9 cellular contexts compared by ENCODE assay signal in genomic region chr4:176150283-176150682, GRCh38. TPM values are rescaled to one million over a fixed set of nuclear protein-coding genes. Genes with fewer than 3 reads are reported as not detected.
DNase-seq lines count a peak whose midpoint lies in the region; TF ChIP-seq lines count a peak whose summit lies in the region.
"Had no signal": no experiment of that assay in that cellular context is flagged by ENCODE, and none has a peak within 500 bp of the region (broad histone marks: within the 10 kb centered on the region; RNA-seq: fewer than 3 reads in every experiment).

No MANE protein-coding gene starts in this region.

- CTCF ChIA-PET in HEK293T (lab: Yijun Ruan, JAX) = interaction anchor here (0.8 to 1.9 kb wide), 5 partner anchors 126 to 191 kb away, joined by 3 to 7 read pairs (median 4); no protein-coding TSS in a partner anchor

- H3K27ac ChIP-seq in esophagus squamous epithelium = no peak overlapping the region

- POLR2A ChIA-PET in HEK293T (lab: Yijun Ruan, JAX) = no interaction called here

- H3K9me3 ChIP-seq in esophagus squamous epithelium = no peaks in the 10 kb centered on the region

- no peak for TF ChIP-seq POLR2A in esophagus squamous epithelium (IDR thresholded peaks at IDR 0.05)

- DNase-seq in NCI-H2171 treated with DMSO at 0.1 percent for 48 hours (lab: John Stamatoyannopoulos, UW) (peak; percentile 15), NCI-H2171 (lab: John Stamatoyannopoulos, UW) (no peak), LNCaP clone FGC (ENCODE audit: low read depth) (peak; percentile 17), dedifferentiated amniotic fluid mesenchymal stem cell (ENCODE audit: extremely low spot score) (peak; percentile 49), retinal pigment epithelial cell (ENCODE audit: low read depth) (no peak), HEK293T (ENCODE audit: extremely low spot score) (no peak), esophagus squamous epithelium (lab: John Stamatoyannopoulos, UW) (no peak)
- no peak for DNase-seq in activated CD4-positive, alpha-beta T cell treated with anti-CD3 and anti-CD28 coated beads for 4 hours

- peak; percentile 55 for TF ChIP-seq CTCF in LNCaP clone FGC (IDR thresholded peaks at IDR 0.05; ENCODE audit: control insufficient read depth, extremely low read depth, insufficient read depth)
- TF ChIP-seq CTCF in retinal pigment epithelial cell (conservative IDR thresholded peaks at IDR 0.05; ENCODE audit: low read depth, low read length) = peak; percentile 34
- peak in 3 of 6 experiments; percentile 13 to 24 (median 17) for TF ChIP-seq CTCF in esophagus squamous epithelium (IDR thresholded peaks at IDR 0.05)

- H3K27me3 ChIP-seq in esophagus squamous epithelium = no peaks in the 10 kb centered on the region

- intact Hi-C loops in esophagus squamous epithelium (cut with DNase I) = no loop called here

- H3K4me1 ChIP-seq in esophagus squamous epithelium = no peaks in the 10 kb centered on the region

- H3K4me3 ChIP-seq in LNCaP clone FGC (ENCODE audit: low read depth, low read length) (no peak overlapping the region), retinal pigment epithelial cell (ENCODE audit: low read length) (no peak overlapping the region), esophagus squamous epithelium (no peak overlapping the region)

- no peaks in the 10 kb centered on the region for H3K36me3 ChIP-seq in esophagus squamous epithelium

TF ChIP-seq in HEK293T, 16 proteins besides CTCF, POLR2A, EP300 and RAD21:
- TF ChIP-seq TARDBP (IDR thresholded peaks at IDR 0.05) (no peak), ARNT (IDR thresholded peaks at IDR 0.05) (no peak), HDGF (IDR thresholded peaks at IDR 0.05; ENCODE audit: borderline replicate concordance) (no peak), ELF4 (IDR thresholded peaks at IDR 0.05) (no peak), FOXM1 (IDR thresholded peaks at IDR 0.05; ENCODE audit: borderline replicate concordance) (no peak), SP1 (IDR thresholded peaks at IDR 0.05) (no peak), BHLHE40 (IDR thresholded peaks at IDR 0.05; ENCODE audit: borderline replicate concordance) (no peak), LEF1 (IDR thresholded peaks at IDR 0.05; ENCODE audit: borderline replicate concordance) (no peak), FOXK2 (IDR thresholded peaks at IDR 0.05) (no peak), ZNF384 (IDR thresholded peaks at IDR 0.05) (no peak), FOXA1 (IDR thresholded peaks at IDR 0.05) (no peak), CTBP1 (IDR thresholded peaks at IDR 0.05; ENCODE audit: borderline replicate concordance) (no peak), L3MBTL2 (conservative IDR thresholded peaks at IDR 0.05) (no peak)
- TF ChIP-seq, protein P1, sequence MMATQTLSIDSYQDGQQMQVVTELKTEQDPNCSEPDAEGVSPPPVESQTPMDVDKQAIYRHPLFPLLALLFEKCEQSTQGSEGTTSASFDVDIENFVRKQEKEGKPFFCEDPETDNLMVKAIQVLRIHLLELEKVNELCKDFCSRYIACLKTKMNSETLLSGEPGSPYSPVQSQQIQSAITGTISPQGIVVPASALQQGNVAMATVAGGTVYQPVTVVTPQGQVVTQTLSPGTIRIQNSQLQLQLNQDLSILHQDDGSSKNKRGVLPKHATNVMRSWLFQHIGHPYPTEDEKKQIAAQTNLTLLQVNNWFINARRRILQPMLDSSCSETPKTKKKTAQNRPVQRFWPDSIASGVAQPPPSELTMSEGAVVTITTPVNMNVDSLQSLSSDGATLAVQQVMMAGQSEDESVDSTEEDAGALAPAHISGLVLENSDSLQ (IDR thresholded peaks at IDR 0.05) = no peak

RNA-seq across cellular contexts. Expression of gene SPATA4, which starts 45.1 kb away (rescaled TPM):
- not detected for total RNA-seq in esophagus squamous epithelium
- total RNA-seq: CD4-positive, alpha-beta memory T cell had no signal

Comparison
In these comparisons a context has a peak if more than half of its experiments do, and no peak if none do; other contexts are left out.
1. DNase-seq: peak in NCI-H2171 treated with DMSO at 0.1 percent for 48 hours (single experiment), LNCaP clone FGC (single experiment) and dedifferentiated amniotic fluid mesenchymal stem cell (single experiment); none in NCI-H2171 (single experiment), retinal pigment epithelial cell (single experiment), activated CD4-positive, alpha-beta T cell treated with anti-CD3 and anti-CD28 coated beads for 4 hours (0 of 2), HEK293T (single experiment) and esophagus squamous epithelium (single experiment).